29 cellular contexts compared by ENCODE assay signal in the genomic region with DNA sequence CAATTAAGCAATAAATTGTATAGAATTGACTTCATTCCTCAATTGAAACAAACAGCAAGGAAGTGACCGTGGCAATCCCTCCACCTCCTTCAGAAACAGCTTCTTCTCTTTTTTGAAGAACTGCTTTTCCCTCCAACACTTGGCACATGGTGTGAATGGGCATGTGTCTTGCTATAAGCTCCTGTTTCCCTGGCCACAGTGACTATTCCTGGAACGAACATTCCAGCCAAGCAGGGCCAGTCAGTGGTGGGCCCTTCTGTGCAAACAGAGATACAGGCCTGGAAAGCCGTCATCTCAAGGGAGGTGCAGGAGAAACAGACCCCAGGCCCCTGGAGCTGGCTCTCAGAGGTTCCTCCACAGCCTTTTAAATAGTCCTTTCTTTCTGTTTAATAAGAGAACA.
"Had no signal": no experiment of that assay in that cellular context is flagged by ENCODE, and none has a peak within 500 bp of the region (broad histone marks: within the 10 kb centered on the region; RNA-seq: fewer than 3 reads in every experiment).

No MANE protein-coding gene starts in this region.

- H3K9me3 ChIP-seq: ascending aorta, breast epithelium, colonic mucosa, esophagus squamous epithelium, gastroesophageal sphincter had no signal

- H3K4me3 ChIP-seq: ascending aorta, breast epithelium, cardiac muscle cell, colonic mucosa, dorsolateral prefrontal cortex, esophagus squamous epithelium, gastroesophageal sphincter had no signal

- H3K27me3 ChIP-seq: ascending aorta, breast epithelium, cardiac muscle cell, colonic mucosa, dorsolateral prefrontal cortex, esophagus squamous epithelium, gastroesophageal sphincter had no signal

- H3K4me1 ChIP-seq: breast epithelium had no signal

- H3K27ac ChIP-seq: ascending aorta, breast epithelium, cardiac muscle cell, colonic mucosa, dorsolateral prefrontal cortex, epithelial cell of prostate, esophagus squamous epithelium, gastroesophageal sphincter had no signal

- DNase-seq: activated CD4-positive, alpha-beta memory T cell treated with anti-CD3 and anti-CD28 coated beads for 36 hours; activated CD4-positive, alpha-beta T cell treated with anti-CD3 and anti-CD28 coated beads for 36 hours; activated CD4-positive, alpha-beta T cell treated with anti-CD3 and anti-CD28 coated beads, Interleukin-2, amount 10 ng/mL, durations not matched to agents 24 days and 14 days; activated CD4-positive, CD25-positive, alpha-beta regulatory T cell; activated CD4-positive, CD25-positive, alpha-beta regulatory T cell treated with anti-CD3 and anti-CD28 coated beads, Interleukin-2, amount 50 U/mL, for 72 hours; activated CD8-positive, alpha-beta memory T cell treated with anti-CD3 and anti-CD28 coated beads, Interleukin-2, amount 10 ng/mL, durations not matched to agents 7 days and 5 days; activated CD8-positive, alpha-beta memory T cell treated with anti-CD3 and anti-CD28 coated beads, Interleukin-2, amount 50 U/mL, for 4 hours; activated CD8-positive, alpha-beta T cell treated with anti-CD3 and anti-CD28 coated beads, Interleukin-2, amount 10 ng/mL, durations not matched to agents 7 days and 5 days; activated gamma-delta T cell; activated naive CD4-positive, alpha-beta T cell; activated naive CD4-positive, alpha-beta T cell treated with anti-CD3 and anti-CD28 coated beads, Interleukin-2, amount 10 ng/mL, durations not matched to agents 7 days and 5 days; activated naive CD8-positive, alpha-beta T cell treated with anti-CD3 and anti-CD28 coated beads, Interleukin-2, amount 10 ng/mL, durations not matched to agents 7 days and 5 days; activated T-cell treated with anti-CD3 and anti-CD28 coated beads, Interleukin-2, amount 50 U/mL, for 1 hour; activated T-cell treated with anti-CD3 and anti-CD28 coated beads, Interleukin-2, amount 50 U/mL, for 48 hours; central memory CD4-positive, alpha-beta T cell; cerebellar nuclear complex; colonic mucosa; dorsolateral prefrontal cortex; effector memory CD8-positive, alpha-beta T cell; esophagus squamous epithelium; foreskin melanocyte; head of caudate nucleus; T-helper 2 cell had no signal

- ATAC-seq: activated CD4-positive, alpha-beta T cell treated with anti-CD3 and anti-CD28 coated beads for 36 hours; activated CD8-positive, alpha-beta memory T cell treated with anti-CD3 and anti-CD28 coated beads, Interleukin-2, amount 10 ng/mL, durations not matched to agents 7 days and 5 days; activated CD8-positive, alpha-beta T cell treated with anti-CD3 and anti-CD28 coated beads, Interleukin-2, amount 10 ng/mL, durations not matched to agents 7 days and 5 days; activated naive CD4-positive, alpha-beta T cell treated with anti-CD3 and anti-CD28 coated beads, Interleukin-2, amount 50 U/mL, for 72 hours; effector memory CD8-positive, alpha-beta T cell; gastroesophageal sphincter had no signal

- H3K36me3 ChIP-seq: breast epithelium had no signal
